Comparison of ENCODE assay signal across 25 cellular contexts in the genomic region with DNA sequence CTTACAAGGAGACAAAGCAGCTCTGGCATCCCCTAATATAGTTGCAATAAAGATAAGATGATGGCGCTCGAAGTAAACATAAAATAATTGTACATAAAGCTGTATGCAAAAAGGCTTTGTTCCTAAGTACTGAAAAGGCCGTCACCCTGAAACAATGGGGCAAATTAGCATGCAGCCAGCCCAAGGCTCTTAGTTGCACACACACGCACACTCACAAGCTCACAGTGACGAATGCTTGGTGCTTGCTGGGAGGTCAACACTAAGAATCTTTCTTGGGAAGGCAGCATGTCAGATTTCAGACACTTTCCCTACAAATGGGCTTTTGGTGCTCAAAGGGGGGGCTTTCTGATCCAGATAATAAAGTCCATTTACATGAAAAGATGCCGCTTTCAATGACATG.
DNase-seq lines count a peak whose midpoint lies in the region; ATAC-seq and TF ChIP-seq lines count a peak whose summit lies in the region.
"Had no signal": no experiment of that assay in that cellular context is flagged by ENCODE, and none has a peak within 500 bp of the region (broad histone marks: within the 10 kb centered on the region; RNA-seq: fewer than 3 reads in every experiment).

No MANE protein-coding gene starts in this region.

- no peak overlapping the region for H4K5ac ChIP-seq in H9 (ENCODE audit: insufficient read length, low read depth, low read length)

- H3K18ac ChIP-seq in H9 (ENCODE audit: insufficient read length, low read depth, low read length), result no peak overlapping the region

- H3K27me3 ChIP-seq in esophagus muscularis mucosa (no peaks in the 10 kb centered on the region), muscle layer of colon (ENCODE audit: control insufficient read depth in 1 of 2, insufficient read depth in 2 of 2, low read length in 2 of 2) (no peaks in the 10 kb centered on the region), H9 (ENCODE audit: insufficient read depth, low read length) (no peaks in the 10 kb centered on the region), left ventricle myocardium inferior (ENCODE audit: low read depth) (peaks cover 18% of the 10 kb centered on the region)
- H3K27me3 ChIP-seq: neutrophil had no signal

- no peak overlapping the region for H2BK20ac ChIP-seq in H9 (ENCODE audit: low read depth, low read length, poor library complexity, severe bottlenecking)

- no peak for TF ChIP-seq EP300 in esophagus muscularis mucosa (IDR thresholded peaks at IDR 0.05)

- no peak overlapping the region for H4K91ac ChIP-seq in H9 (ENCODE audit: insufficient read length, low read depth, low read length)

- no peak overlapping the region for H2BK12ac ChIP-seq in H9 (ENCODE audit: insufficient read length, low read depth, low read length)

- no peak overlapping the region for H2BK120ac ChIP-seq in H9 (ENCODE audit: low read depth, low read length, poor library complexity, severe bottlenecking)

- 58% methylated on average over 6 of the region's 6 CpGs for WGBS in esophagus muscularis mucosa
- WGBS in H9 (ENCODE audit: extremely low coverage, insufficient read length, low lambda C conversion rate), result no CpG with 5 or more reads among the region's 6 CpGs

- no peak overlapping the region for H2AFZ ChIP-seq in H9 (ENCODE audit: low read length)

- no peak overlapping the region for H3T11ph ChIP-seq in H9 (ENCODE audit: low read length)

- peak; percentile 37 for DNase-seq in M059J (ENCODE audit: low read depth)
- DNase-seq in esophagus muscularis mucosa (ENCODE audit: extremely low spot score), result no peak
- DNase-seq in sciatic nerve (ENCODE audit: low spot score), result no peak
- no peak for DNase-seq in H9
- no peak for DNase-seq in OCI-M2 (lab: John Stamatoyannopoulos, UW; ENCODE audit: unreplicated experiment)
- no peak for DNase-seq in GM10266 (ENCODE audit: extremely low spot score)
- no peak for DNase-seq in left ventricle myocardium inferior
- DNase-seq: activated CD4-positive, alpha-beta T cell treated with anti-CD3 and anti-CD28 coated beads for 1 hour; activated CD8-positive, alpha-beta memory T cell treated with anti-CD3 and anti-CD28 coated beads for 24 hours; activated T-cell treated with anti-CD3 and anti-CD28 coated beads, Interleukin-2, amount 50 U/mL, for 1 hour; Caco-2; caudate nucleus; dermis blood vessel endothelial cell; DMS79 treated with DMSO at 0.1 percent for 48 hours; HCEC 1CT; Kasumi-1; NCI-H187; NCI-H2171 treated with DMSO at 0.1 percent for 48 hours; NCI-H69; psoas muscle; stimulated activated naive CD4-positive, alpha-beta T cell treated with Interleukin-2 at 50 U/mL for 16 hours had no signal

- peaks cover 0 to 36% (median 24%) of the 10 kb centered on the region in 4 donors for H3K4me1 ChIP-seq in esophagus muscularis mucosa
- H3K4me1 ChIP-seq in muscle layer of colon (ENCODE audit: insufficient read depth, low read length), result peaks cover 11% of the 10 kb centered on the region
- no peaks in the 10 kb centered on the region for H3K4me1 ChIP-seq in H9 (ENCODE audit: insufficient read depth, low read length)
- no peaks in the 10 kb centered on the region for H3K4me1 ChIP-seq in left ventricle myocardium inferior
- H3K4me1 ChIP-seq: Caco-2, psoas muscle had no signal

- no peaks in the 10 kb centered on the region for H3K79me1 ChIP-seq in H9 (ENCODE audit: insufficient read depth, low read depth, low read length, poor library complexity, severe bottlenecking)

- no peak overlapping the region for H2BK5ac ChIP-seq in H9 (ENCODE audit: insufficient read length, low read length)

- no peak overlapping the region for H3K27ac Mint-ChIP-seq in H9
- H3K27ac Mint-ChIP-seq: T-helper 1 cell treated with Interleukin-12 subunit alpha and Interleukin-12 subunit beta and Interleukin-4 antibody, amounts not matched to agents 30 μg/mL and 1 μg/mL, for 36 hours had no signal

- peak; percentile 32 for ATAC-seq in sciatic nerve
- ATAC-seq: psoas muscle had no signal

- peaks cover 19 to 26% of the 10 kb centered on the region in 2 experiments for H3K4me1 Mint-ChIP-seq in H9

- no peaks in the 10 kb centered on the region for H3K23me2 ChIP-seq in H9 (ENCODE audit: insufficient read length, low read depth, low read length, poor library complexity, severe bottlenecking)

- H3K4me3 Mint-ChIP-seq in H9, result no peak overlapping the region
- H3K4me3 Mint-ChIP-seq: T-helper 1 cell treated with Interleukin-12 subunit alpha and Interleukin-12 subunit beta and Interleukin-4 antibody, amounts not matched to agents 30 μg/mL and 1 μg/mL, for 36 hours had no signal

- H3K27ac ChIP-seq in esophagus muscularis mucosa (replicated peaks in 1 of 4) (peak overlapping the region in 3 of 4 donors; percentile 35 to 57 (median 48)), muscle layer of colon (ENCODE audit: low read depth, low read length) (peak overlapping the region; percentile 59), H9 (ENCODE audit: insufficient read length, low read depth, low read length) (no peak overlapping the region), left ventricle myocardium inferior (replicated peaks) (no peak overlapping the region)
- H3K27ac ChIP-seq: neutrophil, psoas muscle, thoracic aorta had no signal

- intact Hi-C loops in esophagus muscularis mucosa (cut with DNase I) (no loop called here), sciatic nerve (cut with DNase I) (no loop called here), left ventricle myocardium inferior (cut with micrococcal nuclease) (no loop called here)

- no peaks in the 10 kb centered on the region for H4K20me1 ChIP-seq in H9 (ENCODE audit: control insufficient read depth, insufficient read depth, insufficient read length)

- no peak overlapping the region for H3K23ac ChIP-seq in H9 (ENCODE audit: insufficient read length, low read depth, low read length)

- H3K79me2 ChIP-seq in H9 (ENCODE audit: insufficient read depth, low read length), result no peaks in the 10 kb centered on the region

- H3K14ac ChIP-seq in H9 (ENCODE audit: insufficient read depth, low read length), result no peak overlapping the region

- H3K27me3 Mint-ChIP-seq in H9 (ENCODE audit: low read depth), result no peaks in the 10 kb centered on the region

- no peak overlapping the region for H3K4me2 ChIP-seq in H9 (ENCODE audit: insufficient read depth, insufficient read length, low read length)

- H3K4ac ChIP-seq in H9 (ENCODE audit: low read depth, low read length), result no peak overlapping the region

- H3K36me3 ChIP-seq in esophagus muscularis mucosa, result no peaks in the 10 kb centered on the region
- H3K36me3 ChIP-seq in muscle layer of colon (ENCODE audit: insufficient read depth, low read length), result no peaks in the 10 kb centered on the region
- H3K36me3 ChIP-seq in left ventricle myocardium inferior, result no peaks in the 10 kb centered on the region
- H3K36me3 ChIP-seq: neutrophil, thoracic aorta had no signal

- no peak for TF ChIP-seq POLR2A in esophagus muscularis mucosa (IDR thresholded peaks at IDR 0.05; ENCODE audit: low read depth)

- H3K36me3 Mint-ChIP-seq in H9 (ENCODE audit: insufficient read depth in 1 of 3, low read depth in 3 of 3), result no peaks in the 10 kb centered on the region; a peak in 1 of 7 replicates

- no peak overlapping the region for H4K8ac ChIP-seq in H9 (replicated peaks; ENCODE audit: insufficient read length, low read depth, low read length)

- TF ChIP-seq CTCF in esophagus muscularis mucosa (IDR thresholded peaks at IDR 0.05), result no peak
- TF ChIP-seq CTCF in H9 (conservative IDR thresholded peaks at IDR 0.05), result no peak
- TF ChIP-seq CTCF in GM10266 (IDR thresholded peaks at IDR 0.05; ENCODE audit: control insufficient read depth, insufficient read depth, low read depth, missing control alignments), result no peak
- no peak for TF ChIP-seq CTCF in left ventricle myocardium inferior (IDR thresholded peaks at IDR 0.05; ENCODE audit: borderline replicate concordance)

- H3K9ac ChIP-seq in muscle layer of colon (ENCODE audit: low read length) (no peak overlapping the region), H9 (ENCODE audit: extremely low read depth, insufficient read length, low read length) (no peak overlapping the region)

- H3K9me3 Mint-ChIP-seq in H9, result no peaks in the 10 kb centered on the region

- no peak overlapping the region for H2BK15ac ChIP-seq in H9 (ENCODE audit: low read depth, low read length)

- H3K56ac ChIP-seq in H9 (ENCODE audit: insufficient read length, low read depth, low read length), result no peak overlapping the region

- H2AK5ac ChIP-seq in H9 (ENCODE audit: insufficient read length, low read length), result no peak overlapping the region

- H3K9me3 ChIP-seq in esophagus muscularis mucosa (no peaks in the 10 kb centered on the region), muscle layer of colon (ENCODE audit: low read length) (no peaks in the 10 kb centered on the region), H9 (ENCODE audit: control insufficient read depth, low read depth, low read length) (no peaks in the 10 kb centered on the region), left ventricle myocardium inferior (replicated peaks) (no peaks in the 10 kb centered on the region)
- H3K9me3 ChIP-seq: neutrophil, psoas muscle, thoracic aorta had no signal

- H3K4me3 ChIP-seq in esophagus muscularis mucosa (no peak overlapping the region), muscle layer of colon (ENCODE audit: low read depth in 1 of 2, low read length in 2 of 2) (no peak overlapping the region), left ventricle myocardium inferior (no peak overlapping the region)
- H3K4me3 ChIP-seq: psoas muscle, thoracic aorta had no signal

Comparison
In these comparisons a context has a peak if more than half of its experiments do, and no peak if none do; other contexts are left out.
1. H3K27ac ChIP-seq: peak in esophagus muscularis mucosa (3 of 4) and muscle layer of colon (single experiment); none in H9 (single experiment) and left ventricle myocardium inferior (single experiment).